ENCODE assay signal across 8 cellular contexts in the genomic region with DNA sequence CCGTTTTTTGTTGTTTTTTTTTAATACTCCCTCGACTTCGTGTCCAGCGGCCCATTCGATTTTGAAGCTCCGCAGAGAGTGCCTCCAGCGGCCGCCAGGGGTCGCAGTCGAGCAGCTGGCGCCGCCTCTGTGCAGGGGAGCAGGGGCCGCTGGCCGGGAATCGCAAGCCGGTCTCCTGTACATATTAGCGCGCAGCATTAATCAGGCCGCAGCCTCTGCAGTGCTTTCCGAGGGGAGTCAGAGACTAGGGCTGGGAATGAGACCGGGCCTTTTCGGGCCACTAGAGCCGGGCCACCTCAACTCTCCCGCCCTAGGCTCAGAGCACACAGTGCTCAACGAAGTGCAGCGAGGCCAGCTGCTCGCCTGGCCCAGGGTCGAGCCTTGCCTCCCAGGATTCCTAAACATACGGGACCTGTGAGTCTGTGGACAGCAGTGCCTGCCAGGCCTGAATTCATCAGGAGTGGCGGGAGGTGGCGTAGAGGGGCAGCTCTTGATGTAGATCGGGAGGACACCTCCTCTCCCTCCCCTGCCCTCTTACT.
A peak's percentile ranks its signal among the peaks of the same experiment; 100 is the strongest.
DNase-seq lines count a peak whose midpoint lies in the region; ATAC-seq and TF ChIP-seq lines count a peak whose summit lies in the region.

No MANE protein-coding gene starts in this region.

- no peak overlapping the region for H3K27ac Mint-ChIP-seq in activated CD8-positive, alpha-beta T cell treated with anti-CD3 and anti-CD28 coated beads for 36 hours

- no peak overlapping the region for H4K91ac ChIP-seq in mesenchymal stem cell (ENCODE audit: low read length)

- no peaks in the 10 kb centered on the region for H3K36me3 ChIP-seq in effector memory CD4-positive, alpha-beta T cell (ENCODE audit: control insufficient read depth, insufficient read depth, low read length)
- no peaks in the 10 kb centered on the region for H3K36me3 ChIP-seq in mesenchymal stem cell (ENCODE audit: control insufficient read depth in 1 of 2, insufficient read depth in 2 of 2, low read depth in 1 of 2, low read length in 2 of 2)

- H2AK5ac ChIP-seq in mesenchymal stem cell (ENCODE audit: low read length, severe bottlenecking): no peak overlapping the region

- peaks cover 2% of the 10 kb centered on the region for H3K4me1 Mint-ChIP-seq in activated CD8-positive, alpha-beta T cell treated with anti-CD3 and anti-CD28 coated beads for 36 hours (ENCODE audit: low read depth)

- H3K14ac ChIP-seq in mesenchymal stem cell (ENCODE audit: low read length in 2 of 2): no peak overlapping the region

- H3K27ac ChIP-seq in effector memory CD4-positive, alpha-beta T cell (ENCODE audit: insufficient read depth, low read length, poor library complexity, severe bottlenecking): no peak overlapping the region
- no peak overlapping the region for H3K27ac ChIP-seq in mesenchymal stem cell (ENCODE audit: low read length, poor library complexity, severe bottlenecking)

- no peak overlapping the region for H3K18ac ChIP-seq in mesenchymal stem cell (ENCODE audit: low read depth in 1 of 2, low read length in 2 of 2)

- POLR2A ChIA-PET in activated CD8-positive, alpha-beta T cell treated with anti-CD3 and anti-CD28 coated beads for 36 hours (lab: Charles Lee): no interaction called here

- H3K4me1 ChIP-seq in effector memory CD4-positive, alpha-beta T cell (ENCODE audit: control insufficient read depth, insufficient read depth, low read length, poor library complexity, severe bottlenecking): peaks cover 4% of the 10 kb centered on the region
- peaks cover 5% of the 10 kb centered on the region for H3K4me1 ChIP-seq in mesenchymal stem cell (ENCODE audit: control insufficient read depth, insufficient read depth, low read depth, low read length)

- peak; percentile 89 for TF ChIP-seq CTCF in GM12864 (IDR thresholded peaks at IDR 0.05; ENCODE audit: low read depth, low read length, missing control alignments)
- peak; percentile 98 for TF ChIP-seq CTCF in activated CD8-positive, alpha-beta T cell treated with anti-CD3 and anti-CD28 coated beads for 36 hours (IDR thresholded peaks at IDR 0.05)

- H3K9me3 Mint-ChIP-seq in activated CD8-positive, alpha-beta T cell treated with anti-CD3 and anti-CD28 coated beads for 36 hours: peaks cover 4% of the 10 kb centered on the region

- intact Hi-C loops in activated CD8-positive, alpha-beta T cell treated with anti-CD3 and anti-CD28 coated beads for 36 hours (cut with micrococcal nuclease): loop anchor here (5.0 kb wide), 1 partner anchor 259 kb away; no protein-coding TSS in a partner anchor

- ATAC-seq in HG02798 (IDR thresholded peaks at IDR 0.05; ENCODE audit: poor library complexity, unreplicated experiment) (peak; percentile 79), HG02973 (IDR thresholded peaks at IDR 0.05; ENCODE audit: unreplicated experiment) (no peak)
- peak; percentile 92 for ATAC-seq in activated CD8-positive, alpha-beta T cell treated with anti-CD3 and anti-CD28 coated beads for 36 hours

- no peak overlapping the region for H2BK12ac ChIP-seq in mesenchymal stem cell (ENCODE audit: low read length in 2 of 2)

- H2AFZ ChIP-seq in mesenchymal stem cell (ENCODE audit: low read depth, low read length): no peak overlapping the region

- CTCF ChIA-PET in activated CD8-positive, alpha-beta T cell treated with anti-CD3 and anti-CD28 coated beads for 36 hours (lab: Charles Lee): interaction anchor here (0.6 to 4.1 kb wide), 34 partner anchors 9 to 889 kb away, joined by 3 to 36 read pairs (median 4); no protein-coding TSS in a partner anchor

- H3K4me3 ChIP-seq in GM12864 (ENCODE audit: low read depth, low read length) (no peak overlapping the region), mesenchymal stem cell (ENCODE audit: insufficient read depth in 1 of 2, low read depth in 1 of 2, low read length in 2 of 2) (peak overlapping the region in 1 of 2 experiments; percentile 28)
- H3K4me3 ChIP-seq in effector memory CD4-positive, alpha-beta T cell (ENCODE audit: insufficient read depth, low read depth, low read length, poor library complexity, severe bottlenecking): no peak overlapping the region

- DNase-seq in GM12864 (ENCODE audit: low read depth): no peak
- DNase-seq in NCI-H2227 (lab: John Stamatoyannopoulos, UW; ENCODE audit: unreplicated experiment): peak; percentile 64
- peak; percentile 71 for DNase-seq in activated CD8-positive, alpha-beta T cell treated with anti-CD3 and anti-CD28 coated beads for 36 hours
- DNase-seq in effector memory CD4-positive, alpha-beta T cell: peak; percentile 6 to 33 (median 13)
- peak; percentile 60 for DNase-seq in mesenchymal stem cell
- peak; percentile 35 for DNase-seq in stimulated activated CD8-positive, alpha-beta memory T cell treated with anti-CD3 and anti-CD28 coated beads, Interleukin-15, amount 100 ng/mL, for 1 hour (ENCODE audit: low read depth)

- H3K27me3 ChIP-seq in effector memory CD4-positive, alpha-beta T cell (replicated peaks; ENCODE audit: control insufficient read depth, insufficient read depth, low read length, poor library complexity, severe bottlenecking): peaks cover 7% of the 10 kb centered on the region
- H3K27me3 ChIP-seq in mesenchymal stem cell (ENCODE audit: control insufficient read depth in 1 of 2, insufficient read depth in 1 of 2, low read length in 2 of 2): peaks cover 0 to 63% of the 10 kb centered on the region in 2 experiments

- H3K9me3 ChIP-seq in effector memory CD4-positive, alpha-beta T cell (ENCODE audit: control insufficient read depth, low read length): no peaks in the 10 kb centered on the region
- H3K9me3 ChIP-seq in mesenchymal stem cell (ENCODE audit: control insufficient read depth, low read length): peaks cover 7% of the 10 kb centered on the region

- H3K4ac ChIP-seq in mesenchymal stem cell (ENCODE audit: low read depth in 1 of 2, low read length in 2 of 2): no peak overlapping the region

- 28% methylated on average over 32 of the region's 32 CpGs for WGBS in mesenchymal stem cell

- no peaks in the 10 kb centered on the region for H3K36me3 Mint-ChIP-seq in activated CD8-positive, alpha-beta T cell treated with anti-CD3 and anti-CD28 coated beads for 36 hours (ENCODE audit: low read depth)

- H3K23ac ChIP-seq in mesenchymal stem cell (ENCODE audit: low read length in 2 of 2): no peak overlapping the region

- no peaks in the 10 kb centered on the region for H3K79me1 ChIP-seq in mesenchymal stem cell (replicated peaks; ENCODE audit: low read length, poor library complexity, severe bottlenecking)

- no peak overlapping the region for H3K4me3 Mint-ChIP-seq in activated CD8-positive, alpha-beta T cell treated with anti-CD3 and anti-CD28 coated beads for 36 hours

- no peak overlapping the region for H2BK120ac ChIP-seq in mesenchymal stem cell (ENCODE audit: low read depth, low read length)

- no peak overlapping the region for H2BK5ac ChIP-seq in mesenchymal stem cell (ENCODE audit: low read depth, low read length, poor library complexity, severe bottlenecking)

- peaks cover 33% of the 10 kb centered on the region for H3K27me3 Mint-ChIP-seq in activated CD8-positive, alpha-beta T cell treated with anti-CD3 and anti-CD28 coated beads for 36 hours

- H3K4me2 ChIP-seq in mesenchymal stem cell (ENCODE audit: low read length, poor library complexity, severe bottlenecking): peak overlapping the region; percentile 18

- peak overlapping the region; percentile 64 for H3K9ac ChIP-seq in mesenchymal stem cell (ENCODE audit: low read length)

- no peak overlapping the region for H2BK15ac ChIP-seq in mesenchymal stem cell (ENCODE audit: low read depth, poor library complexity, severe bottlenecking)

- H4K8ac ChIP-seq in mesenchymal stem cell (ENCODE audit: low read length): no peak overlapping the region
